8 cellular contexts compared by ENCODE assay signal in genomic region chr11:125091247-125091876, GRCh38. TPM values are rescaled to one million over a fixed set of nuclear protein-coding genes. Genes with fewer than 3 reads are reported as not detected.
DNase-seq lines count a peak whose midpoint lies in the region; ATAC-seq and TF ChIP-seq lines count a peak whose summit lies in the region.

No MANE protein-coding gene starts in this region.

- no peak overlapping the region for H3K4me3 Mint-ChIP-seq in activated T-helper 2 cell treated with anti-CD3 and anti-CD28 coated beads, Interferon-gamma antibody, Interleukin-2, Interleukin-4, amounts not matched to agents 10 μg/mL and 5 μg/mL and 100 μg/mL, durations not matched to agents 14 hours and 24 hours and 36 hours (ENCODE audit: low read depth)

- DNase-seq in G401 (ENCODE audit: low spot score) (peak; percentile 78), RWPE2 (ENCODE audit: low spot score) (no peak), epithelial cell of esophagus (ENCODE audit: low read depth) (peak; percentile 89)
- no peak for DNase-seq in activated T-helper 2 cell treated with anti-CD3 and anti-CD28 coated beads, Interferon-gamma antibody, Interleukin-2, Interleukin-4, amounts not matched to agents 10 μg/mL and 5 μg/mL and 100 μg/mL, durations not matched to agents 14 hours and 24 hours and 36 hours (ENCODE audit: low spot score)

- ATAC-seq in RWPE2 (ENCODE audit: low read depth) (peak; percentile 64), HG02840 (IDR thresholded peaks at IDR 0.05; ENCODE audit: low FRiP score, unreplicated experiment) (no peak), GM19328 (IDR thresholded peaks at IDR 0.05; ENCODE audit: unreplicated experiment) (no peak)

- intact Hi-C loops in activated T-helper 2 cell treated with anti-CD3 and anti-CD28 coated beads, Interferon-gamma antibody, Interleukin-2, Interleukin-4, amounts not matched to agents 10 μg/mL and 5 μg/mL and 100 μg/mL, durations not matched to agents 14 hours and 24 hours and 36 hours (cut with micrococcal nuclease): loop anchor here (1.0 kb wide), 1 partner anchor 50 kb away; no protein-coding TSS in a partner anchor

- H3K4me1 ChIP-seq in HUES6 (ENCODE audit: control insufficient read depth, insufficient read depth, low read length): peaks cover 15% of the 10 kb centered on the region
- peaks cover 8% of the 10 kb centered on the region for H3K4me1 ChIP-seq in RWPE2 (ENCODE audit: insufficient read depth, poor library complexity, severe bottlenecking)
- peaks cover 15% of the 10 kb centered on the region for H3K4me1 ChIP-seq in mesodermal cell (ENCODE audit: control insufficient read depth, insufficient read depth, low read length, poor library complexity, severe bottlenecking)

- H3K27ac Mint-ChIP-seq in activated T-helper 2 cell treated with anti-CD3 and anti-CD28 coated beads, Interferon-gamma antibody, Interleukin-2, Interleukin-4, amounts not matched to agents 10 μg/mL and 5 μg/mL and 100 μg/mL, durations not matched to agents 14 hours and 24 hours and 36 hours: no peak overlapping the region

- WGBS in mesodermal cell (ENCODE audit: insufficient coverage in 2 of 2), 2 experiments: 44 to 79% methylated on average over 4 of the region's 5 CpGs

- H3K9ac ChIP-seq in HUES6 (ENCODE audit: low read length): peak overlapping the region; percentile 19

- H3K4me1 Mint-ChIP-seq in activated T-helper 2 cell treated with anti-CD3 and anti-CD28 coated beads, Interferon-gamma antibody, Interleukin-2, Interleukin-4, amounts not matched to agents 10 μg/mL and 5 μg/mL and 100 μg/mL, durations not matched to agents 14 hours and 24 hours and 36 hours (ENCODE audit: low read depth): peaks cover 3% of the 10 kb centered on the region

- H3K9me3 ChIP-seq in HUES6 (ENCODE audit: control insufficient read depth, insufficient read depth, low read depth, low read length) (no peaks in the 10 kb centered on the region), RWPE2 (ENCODE audit: severe bottlenecking) (no peaks in the 10 kb centered on the region), mesodermal cell (ENCODE audit: control insufficient read depth, low read length) (no peaks in the 10 kb centered on the region)

- H3K4me3 ChIP-seq in HUES6 (ENCODE audit: low read depth, low read length) (no peak overlapping the region), RWPE2 (ENCODE audit: severe bottlenecking) (no peak overlapping the region), epithelial cell of esophagus (ENCODE audit: low read length) (no peak overlapping the region), mesodermal cell (ENCODE audit: extremely low read depth, insufficient read depth, low read length, poor library complexity, severe bottlenecking) (no peak overlapping the region)

- TF ChIP-seq CTCF in RWPE2 (IDR thresholded peaks at IDR 0.05; ENCODE audit: poor library complexity, severe bottlenecking): peak; percentile 62
- TF ChIP-seq CTCF in epithelial cell of esophagus (IDR thresholded peaks at IDR 0.05; ENCODE audit: insufficient read depth, low read depth, low read length, missing control alignments): peak; percentile 43

- H3K36me3 ChIP-seq in HUES6 (ENCODE audit: control insufficient read depth, insufficient read depth, low read length) (0 out of 2 replicates have a peak, but pooled peaks cover 5% of the 10 kb centered on the region), RWPE2 (ENCODE audit: low read depth) (peaks cover 18% of the 10 kb centered on the region), mesodermal cell (ENCODE audit: control insufficient read depth, insufficient read depth, low read length) (peaks cover 7% of the 10 kb centered on the region)

- no peaks in the 10 kb centered on the region for H3K9me3 Mint-ChIP-seq in activated T-helper 2 cell treated with anti-CD3 and anti-CD28 coated beads, Interferon-gamma antibody, Interleukin-2, Interleukin-4, amounts not matched to agents 10 μg/mL and 5 μg/mL and 100 μg/mL, durations not matched to agents 14 hours and 24 hours and 36 hours

- H3K36me3 Mint-ChIP-seq in activated T-helper 2 cell treated with anti-CD3 and anti-CD28 coated beads, Interferon-gamma antibody, Interleukin-2, Interleukin-4, amounts not matched to agents 10 μg/mL and 5 μg/mL and 100 μg/mL, durations not matched to agents 14 hours and 24 hours and 36 hours (ENCODE audit: low read depth): peaks cover 6% of the 10 kb centered on the region

- no peaks in the 10 kb centered on the region for H3K27me3 Mint-ChIP-seq in activated T-helper 2 cell treated with anti-CD3 and anti-CD28 coated beads, Interferon-gamma antibody, Interleukin-2, Interleukin-4, amounts not matched to agents 10 μg/mL and 5 μg/mL and 100 μg/mL, durations not matched to agents 14 hours and 24 hours and 36 hours (ENCODE audit: low read depth)

- no peak overlapping the region for H3K27ac ChIP-seq in HUES6 (ENCODE audit: low read depth, low read length)
- H3K27ac ChIP-seq in RWPE2 (ENCODE audit: poor library complexity, severe bottlenecking): peak overlapping the region; percentile 39
- peak overlapping the region; percentile 57 for H3K27ac ChIP-seq in mesodermal cell (ENCODE audit: low read depth, low read length, severe bottlenecking)

- in situ Hi-C loops in G401 (cut with HindIII; ENCODE audit: low sequenced_read_pairs): no loop called here

- H3K27me3 ChIP-seq in HUES6 (ENCODE audit: control insufficient read depth, insufficient read depth, low read length) (no peaks in the 10 kb centered on the region), RWPE2 (ENCODE audit: insufficient read depth, poor library complexity, severe bottlenecking) (no peaks in the 10 kb centered on the region)

RNA-seq across cellular contexts. Expression of gene TMEM218, which starts 20.1 kb away (rescaled TPM):
- 62.0 and 65.8 TPM in 2 replicates for total RNA-seq in G401 (2014; rRNA removed; shearing (Covaris generic))
- 24.4 TPM for polyA plus RNA-seq in mesodermal cell (2013, experiment 1 of 2)
- polyA plus RNA-seq in mesodermal cell (2013, experiment 2 of 2): 19.8 TPM
- 17.9 and 18.1 TPM in 2 replicates for total RNA-seq in activated T-helper 2 cell treated with anti-CD3 and anti-CD28 coated beads, Interferon-gamma antibody, Interleukin-2, Interleukin-4, amounts not matched to agents 10 μg/mL and 5 μg/mL and 100 μg/mL, durations not matched to agents 14 hours and 24 hours and 36 hours

RNA-seq across cellular contexts. Expression of gene SLC37A2, which starts 28.3 kb away (rescaled TPM):
- not detected in 2 replicates for total RNA-seq in G401 (2014; rRNA removed; shearing (Covaris generic))
- polyA plus RNA-seq in mesodermal cell (2013, experiment 1 of 2): 0.44 TPM
- polyA plus RNA-seq in mesodermal cell (2013, experiment 2 of 2): 0.20 TPM
- total RNA-seq in activated T-helper 2 cell treated with anti-CD3 and anti-CD28 coated beads, Interferon-gamma antibody, Interleukin-2, Interleukin-4, amounts not matched to agents 10 μg/mL and 5 μg/mL and 100 μg/mL, durations not matched to agents 14 hours and 24 hours and 36 hours: 0.44 and 0.52 TPM in 2 replicates

Comparison
In these comparisons a context has a peak if more than half of its experiments do, and no peak if none do; other contexts are left out.
1. DNase-seq: peak in G401 (single experiment) and epithelial cell of esophagus (single experiment); none in RWPE2 (single experiment) and activated T-helper 2 cell treated with anti-CD3 and anti-CD28 coated beads, Interferon-gamma antibody, Interleukin-2, Interleukin-4, amounts not matched to agents 10 μg/mL and 5 μg/mL and 100 μg/mL, durations not matched to agents 14 hours and 24 hours and 36 hours (single experiment).